22 cellular contexts compared by ENCODE assay signal in genomic region chr17:80922580-80923160, GRCh38.
DNase-seq lines count a peak whose midpoint lies in the region; ATAC-seq and TF ChIP-seq lines count a peak whose summit lies in the region.
"Had no signal": no experiment of that assay in that cellular context is flagged by ENCODE, and none has a peak within 500 bp of the region (broad histone marks: within the 10 kb centered on the region; RNA-seq: fewer than 3 reads in every experiment).

No MANE protein-coding gene starts in this region.

- H3K36me3 ChIP-seq in uterus, result no peaks in the 10 kb centered on the region

- no peaks in the 10 kb centered on the region for H3K4me1 Mint-ChIP-seq in stimulated activated naive CD8-positive, alpha-beta T cell treated with anti-CD3 and anti-CD28 coated beads, Interleukin-15, amount 100 ng/mL, for 72 hours
- H3K4me1 Mint-ChIP-seq: CD8-positive, alpha-beta memory T cell had no signal

- no peak for TF ChIP-seq POLR2A in uterus (IDR thresholded peaks at IDR 0.05)

- H3K9me3 Mint-ChIP-seq in stimulated activated naive CD8-positive, alpha-beta T cell treated with anti-CD3 and anti-CD28 coated beads, Interleukin-15, amount 100 ng/mL, for 72 hours, result no peaks in the 10 kb centered on the region
- H3K9me3 Mint-ChIP-seq: CD8-positive, alpha-beta memory T cell; GM23338; IgD-negative memory B cell had no signal

- intact Hi-C loops in posterior vena cava (cut with DNase I), result no loop called here
- intact Hi-C loops in uterus (cut with DNase I; ENCODE audit: low total_unique reads), result no loop called here

- no peak overlapping the region for H3K4me3 ChIP-seq in uterus
- H3K4me3 ChIP-seq: GM23338, PC-9 had no signal

- no peaks in the 10 kb centered on the region for H3K9me3 ChIP-seq in uterus

- peak overlapping the region in 1 of 2 donors; percentile 69 for H3K27ac Mint-ChIP-seq in stimulated activated naive CD8-positive, alpha-beta T cell treated with anti-CD3 and anti-CD28 coated beads, Interleukin-15, amount 100 ng/mL, for 72 hours
- H3K27ac Mint-ChIP-seq: CD8-positive, alpha-beta memory T cell; GM23338 had no signal

- no peaks in the 10 kb centered on the region for H3K27me3 Mint-ChIP-seq in stimulated activated naive CD8-positive, alpha-beta T cell treated with anti-CD3 and anti-CD28 coated beads, Interleukin-15, amount 100 ng/mL, for 72 hours
- H3K27me3 Mint-ChIP-seq: CD8-positive, alpha-beta memory T cell; IgD-negative memory B cell had no signal

- H3K4me1 ChIP-seq in uterus, result peaks cover 17 to 37% of the 10 kb centered on the region in 2 donors

- no peak for DNase-seq in stimulated activated naive CD8-positive, alpha-beta T cell treated with anti-CD3 and anti-CD28 coated beads, Interleukin-15, amount 100 ng/mL, for 72 hours
- no peak for DNase-seq in stimulated activated naive CD8-positive, alpha-beta T cell treated with anti-CD3 and anti-CD28 coated beads, Interleukin-15, Interleukin-2, amounts not matched to agents 100 U/mL and 50 U/mL, for 24 hours
- DNase-seq in posterior vena cava (ENCODE audit: low spot score) (peak; percentile 78), uterus (no peak), activated T-cell treated with anti-CD3 and anti-CD28 coated beads for 4 hours (no peak), GF-D8 (lab: John Stamatoyannopoulos, UW) (no peak)
- DNase-seq: AML-193; CD8-positive, alpha-beta memory T cell; HCEC 1CT; NCI-H1105; NCI-H146; NCI-H2029; NCI-H2227 treated with DMSO at 0.1 percent for 48 hours; NCI-H510A; PC-9; RPMI8226; SHP77 treated with DMSO at 0.1 percent for 48 hours had no signal

- no peak for TF ChIP-seq CTCF in uterus (IDR thresholded peaks at IDR 0.05)

- no peak overlapping the region for H3K4me3 Mint-ChIP-seq in stimulated activated naive CD8-positive, alpha-beta T cell treated with anti-CD3 and anti-CD28 coated beads, Interleukin-15, amount 100 ng/mL, for 72 hours
- H3K4me3 Mint-ChIP-seq: CD8-positive, alpha-beta memory T cell; GM23338 had no signal

- H3K27me3 ChIP-seq in uterus, result no peaks in the 10 kb centered on the region

- peak; percentile 33 for ATAC-seq in stimulated activated naive CD8-positive, alpha-beta T cell treated with anti-CD3 and anti-CD28 coated beads, Interleukin-15, amount 100 ng/mL, for 72 hours
- no peak for ATAC-seq in stimulated activated naive CD8-positive, alpha-beta T cell treated with anti-CD3 and anti-CD28 coated beads, Interleukin-15, Interleukin-2, amounts not matched to agents 100 U/mL and 50 U/mL, for 24 hours
- ATAC-seq in esophagus mucosa (peak; percentile 7), HG03175 (IDR thresholded peaks at IDR 0.05; ENCODE audit: unreplicated experiment) (no peak)
- ATAC-seq: GM23338 had no signal

- H3K27ac ChIP-seq in uterus, result peak overlapping the region; percentile 77 to 78
- H3K27ac ChIP-seq: C4-2B, PC-9 had no signal

Comparison
In these comparisons a context has a peak if more than half of its experiments do, and no peak if none do; other contexts are left out.
1. ATAC-seq: peak in stimulated activated naive CD8-positive, alpha-beta T cell treated with anti-CD3 and anti-CD28 coated beads, Interleukin-15, amount 100 ng/mL, for 72 hours (single experiment) and esophagus mucosa (single experiment); none in stimulated activated naive CD8-positive, alpha-beta T cell treated with anti-CD3 and anti-CD28 coated beads, Interleukin-15, Interleukin-2, amounts not matched to agents 100 U/mL and 50 U/mL, for 24 hours (single experiment) and HG03175 (single experiment).